9 cellular contexts compared by ENCODE assay signal in the genomic region with DNA sequence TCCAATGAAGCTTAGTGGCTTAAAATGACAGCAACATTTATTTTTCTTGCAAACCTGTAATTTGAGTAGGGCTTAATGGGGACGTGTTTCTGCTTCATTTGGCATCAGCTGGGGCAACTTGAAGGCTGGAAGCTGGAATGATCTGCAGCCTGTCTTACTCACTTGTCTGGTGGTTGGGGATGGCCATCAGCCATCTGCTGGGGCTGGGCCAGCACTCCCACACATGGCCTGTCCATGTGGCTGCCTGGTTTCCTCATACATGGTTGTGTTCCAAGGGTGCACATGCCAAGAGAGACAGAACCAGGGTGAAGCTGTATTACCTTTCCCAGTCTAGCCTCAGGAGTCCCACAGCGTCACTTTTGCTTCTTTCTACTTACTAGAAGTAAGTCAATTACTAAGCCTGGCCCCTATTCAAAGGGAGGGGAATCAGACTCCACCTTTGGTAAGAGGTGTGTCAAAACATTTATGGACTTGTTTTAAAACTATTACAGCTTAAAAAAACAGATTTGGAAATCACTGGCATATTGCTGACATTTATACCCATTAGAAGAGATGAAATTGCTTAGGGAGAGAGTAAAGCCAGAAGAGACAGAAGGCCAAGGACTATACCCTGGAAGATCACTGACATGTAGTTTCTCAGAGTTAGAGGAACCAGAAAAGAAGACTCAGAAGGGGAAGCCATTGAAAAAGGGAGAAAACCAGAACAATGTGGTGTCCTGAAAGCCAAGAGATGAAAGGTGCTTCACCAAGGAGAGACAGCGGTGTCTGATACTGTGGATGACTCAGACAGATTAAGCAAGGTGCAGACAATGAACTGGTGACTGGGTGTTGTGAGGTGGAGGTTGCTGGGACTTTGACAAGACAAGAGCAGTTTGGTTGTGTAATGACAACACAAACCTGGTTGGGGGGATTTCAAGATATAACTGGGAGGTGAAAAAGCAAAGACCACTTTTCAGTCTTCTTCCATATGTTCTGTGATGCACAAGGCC.
DNase-seq lines count a peak whose midpoint lies in the region; ATAC-seq lines count a peak whose summit lies in the region.
"Had no signal": no experiment of that assay in that cellular context is flagged by ENCODE, and none has a peak within 500 bp of the region (broad histone marks: within the 10 kb centered on the region; RNA-seq: fewer than 3 reads in every experiment).

No MANE protein-coding gene starts in this region.

- DNase-seq in ELR (ENCODE audit: low read depth) (peak; percentile 12), NCI-H82 treated with DMSO at 0.1 percent for 48 hours (lab: John Stamatoyannopoulos, UW; ENCODE audit: unreplicated experiment) (peak; percentile 40), fibroblast of peridontal ligament (ENCODE audit: extremely low read depth) (peak; percentile 98), retina (peak; percentile 45), T-helper 9 cell (no peak), AML-193 (lab: John Stamatoyannopoulos, UW) (no peak), NCI-H1048 (lab: John Stamatoyannopoulos, UW) (no peak)

- no peak for ATAC-seq in GM21825 (IDR thresholded peaks at IDR 0.05; ENCODE audit: unreplicated experiment)
- ATAC-seq: left colon had no signal

Comparison
In these comparisons a context has a peak if more than half of its experiments do, and no peak if none do; other contexts are left out.
1. DNase-seq: peak in ELR (single experiment), NCI-H82 treated with DMSO at 0.1 percent for 48 hours (single experiment), fibroblast of peridontal ligament (single experiment) and retina (single experiment); none in T-helper 9 cell (single experiment), AML-193 (0 of 2) and NCI-H1048 (single experiment).